24 cellular contexts compared by ENCODE assay signal in genomic region chr6:71209206-71209605, GRCh38.
DNase-seq lines count a peak whose midpoint lies in the region; ATAC-seq, FAIRE-seq and TF ChIP-seq lines count a peak whose summit lies in the region.
"Had no signal": no experiment of that assay in that cellular context is flagged by ENCODE, and none has a peak within 500 bp of the region (broad histone marks: within the 10 kb centered on the region; RNA-seq: fewer than 3 reads in every experiment).

No MANE protein-coding gene starts in this region.

- ATAC-seq in HG03139 (IDR thresholded peaks at IDR 0.05; ENCODE audit: unreplicated experiment) (no peak), PC-3 (no peak)

- no peaks in the 10 kb centered on the region for H3K9me2 ChIP-seq in PC-3 (replicated peaks; ENCODE audit: low read length)

- no peaks in the 10 kb centered on the region for H3F3A ChIP-seq in PC-3 (ENCODE audit: low read length, unreplicated experiment)

- FAIRE-seq in endometrium (lab: Jason Lieb, UNC) = peak; percentile 90
- FAIRE-seq: A204.1, G401.6, GM12891, GM19239 had no signal

- DNase-seq in cerebellar cortex (ENCODE audit: low spot score) (peak; percentile 92), PC-3 (no peak)
- DNase-seq: 8988T; ACHN; BE2C; CD4-positive, alpha-beta memory T cell; CD4-positive, CD25-positive, alpha-beta regulatory T cell; CD8-positive, alpha-beta memory T cell; COR-L47; DMS 273 treated with DMSO at 0.1 percent for 48 hours; DMS153; DMS53; DMS79; DND-41; EL; GF-D8 had no signal

- 0 out of 2 replicates have a peak, but pooled peaks cover 6% of the 10 kb centered on the region for H3K4me1 ChIP-seq in PC-3 (ENCODE audit: insufficient read depth, low read length)
- H3K4me1 ChIP-seq: BE2C, BLaER1 had no signal

- H3K27me3 ChIP-seq in PC-3 (ENCODE audit: low read length) = no peaks in the 10 kb centered on the region
- H3K27me3 ChIP-seq: BE2C, BLaER1 had no signal

- H3K36me3 ChIP-seq in PC-3 (ENCODE audit: low read depth, low read length) = no peaks in the 10 kb centered on the region
- H3K36me3 ChIP-seq: BE2C, BLaER1 had no signal

- H3K4me3 ChIP-seq in PC-3 (ENCODE audit: low read length) = no peak overlapping the region
- H3K4me3 ChIP-seq: BLaER1 had no signal

- CTCF ChIA-PET in PC-3 (lab: Charles Lee) = no interaction called here

- intact Hi-C loops in PC-3 (cut with micrococcal nuclease) = no loop called here

- H2AFZ ChIP-seq in PC-3 (ENCODE audit: low read length) = no peak overlapping the region

- H3K79me2 ChIP-seq in PC-3 (ENCODE audit: low read length) = no peaks in the 10 kb centered on the region

- no peak overlapping the region for H3K9ac ChIP-seq in PC-3 (ENCODE audit: low read length)
- H3K9ac ChIP-seq: BLaER1 had no signal

- H3K4me2 ChIP-seq in PC-3 (ENCODE audit: low read length) = no peak overlapping the region
- H3K4me2 ChIP-seq: BLaER1 had no signal

- TF ChIP-seq CTCF in 22Rv1 (IDR thresholded peaks at IDR 0.05) = no peak
- no peak for TF ChIP-seq CTCF in PC-3 (conservative IDR thresholded peaks at IDR 0.05; ENCODE audit: low read depth, low read length)

- no peaks in the 10 kb centered on the region for H3K9me3 ChIP-seq in PC-3 (ENCODE audit: low read length)
- H3K9me3 ChIP-seq: BE2C, BLaER1 had no signal

- H3K27ac ChIP-seq in 22Rv1 = peak overlapping the region; percentile 46
- H3K27ac ChIP-seq in PC-3 (ENCODE audit: low read length) = no peak overlapping the region
- H3K27ac ChIP-seq: BLaER1 had no signal

- no peaks in the 10 kb centered on the region for H4K20me1 ChIP-seq in PC-3 (ENCODE audit: low read length)
- H4K20me1 ChIP-seq: BLaER1 had no signal

- no TSS peak for BruUV-seq in PC-3 (replicated peaks; lab: Mats Ljungman, UMichigan)

- POLR2A ChIA-PET in PC-3 (lab: Charles Lee; ENCODE audit: unreplicated experiment) = no interaction called here
